ENCODE assay signal across 25 cellular contexts in genomic region chr5:5969942-5970483, GRCh38.
A peak's percentile ranks its signal among the peaks of the same experiment; 100 is the strongest.
DNase-seq lines count a peak whose midpoint lies in the region; ATAC-seq, FAIRE-seq and TF ChIP-seq lines count a peak whose summit lies in the region.
"Had no signal": no experiment of that assay in that cellular context is flagged by ENCODE, and none has a peak within 500 bp of the region (broad histone marks: within the 10 kb centered on the region; RNA-seq: fewer than 3 reads in every experiment).

No MANE protein-coding gene starts in this region.

- TF ChIP-seq RAD21 in K562 (CRISPR knock-in tag; conservative IDR thresholded peaks at IDR 0.05 in 1 of 2, IDR thresholded peaks at IDR 0.05 in 1 of 2) = no peak

- in situ Hi-C loops in K562 (cut with MboI) = no loop called here

- H3K36me3 ChIP-seq in BE2C = no peaks in the 10 kb centered on the region
- H3K36me3 ChIP-seq in HEK293 (ENCODE audit: control insufficient read depth in 2 of 2, insufficient read depth in 1 of 2, low read length in 2 of 2) = no peaks in the 10 kb centered on the region
- H3K36me3 ChIP-seq in K562 (ENCODE audit: control insufficient read depth, insufficient read depth, low read length) = no peaks in the 10 kb centered on the region

- H3K27ac ChIP-seq in HEK293 (ENCODE audit: extremely low read depth, low read depth, low read length) (no peak overlapping the region), K562 (ENCODE audit: extremely low read depth, low read depth, low read length) (no peak overlapping the region)
- H3K27ac ChIP-seq: A549, GM23248 had no signal

- DNase-seq in NCI-H82 (lab: John Stamatoyannopoulos, UW) (peak; percentile 22), NCI-H82 treated with DMSO at 0.1 percent for 48 hours (lab: John Stamatoyannopoulos, UW; ENCODE audit: unreplicated experiment) (no peak), BE2C (peak; percentile 23), K562 (ENCODE audit: extremely low read depth in 1 of 4, low spot score in 3 of 4) (no peak)
- DNase-seq in activated naive CD4-positive, alpha-beta T cell (lab: John Stamatoyannopoulos, UW) = no peak
- DNase-seq: 8988T; ACHN; AML-193; C1 segment of cervical spinal cord; Calu3; CD4-positive, alpha-beta memory T cell; COR-L47; DMS53; DMS79 treated with DMSO at 0.1 percent for 48 hours; GF-D8; GM23248; H7; HFFc6 had no signal

- POLR2A ChIA-PET in HEK293 (lab: Yijun Ruan, JAX) (no interaction called here), K562 (lab: Yijun Ruan, JAX) (no interaction called here)

- TF ChIP-seq CTCF in BE2C (IDR thresholded peaks at IDR 0.05; ENCODE audit: low read depth, low read length) (no peak), HEK293 (tag by site-specific recombination; IDR thresholded peaks at IDR 0.05) (no peak), K562 (IDR thresholded peaks at IDR 0.05 in 2 of 3, conservative IDR thresholded peaks at IDR 0.05 in 1 of 3; ENCODE audit: insufficient read depth in 2 of 3, low read depth in 1 of 3, low read length in 3 of 3) (no peak)

- no peak overlapping the region for H2AFZ ChIP-seq in K562 (ENCODE audit: low read depth, low read length)
- H2AFZ ChIP-seq: GM23248 had no signal

- CTCF ChIA-PET in HEK293 (lab: Yijun Ruan, JAX) (no interaction called here), K562 (lab: Yijun Ruan, JAX; ENCODE audit: low intra/inter-chr PET ratio) (no interaction called here)

- H3K4me3 ChIP-seq in BE2C (ENCODE audit: low read depth, low read length) = no peak overlapping the region
- no peak overlapping the region for H3K4me3 ChIP-seq in HEK293 (ENCODE audit: low read depth, low read length)
- H3K4me3 ChIP-seq in K562 = no peak overlapping the region
- H3K4me3 ChIP-seq: A549, GM23248 had no signal

- H3K27me3 ChIP-seq in BE2C (no peaks in the 10 kb centered on the region), K562 (ENCODE audit: control insufficient read depth in 2 of 2, insufficient read depth in 2 of 2, low read length in 2 of 2) (no peaks in the 10 kb centered on the region)

- ATAC-seq in K562 (no peak), HG03520 (IDR thresholded peaks at IDR 0.05; ENCODE audit: unreplicated experiment) (no peak)
- ATAC-seq: A549, HCT116 had no signal

- FAIRE-seq in K562 (lab: Jason Lieb, UNC) = peak; percentile 15
- FAIRE-seq: A549, GM12891, GM19239, H1 had no signal

- H3K4me1 ChIP-seq in BE2C (no peaks in the 10 kb centered on the region; the same call in 1 of the 2 replicates), HEK293 (ENCODE audit: control insufficient read depth, insufficient read depth, low read length) (no peaks in the 10 kb centered on the region), K562 (replicated peaks in 1 of 2; ENCODE audit: control insufficient read depth in 2 of 2, insufficient read depth in 2 of 2, low read length in 2 of 2) (no peaks in the 10 kb centered on the region)
- H3K4me1 ChIP-seq: A549 had no signal

- H4K20me1 ChIP-seq in K562 (replicated peaks; ENCODE audit: control insufficient read depth, insufficient read depth, low read length) = no peaks in the 10 kb centered on the region

- TF ChIP-seq POLR2A in K562 (conservative IDR thresholded peaks at IDR 0.05) = no peak

- no peak overlapping the region for H3K4me2 ChIP-seq in K562 (ENCODE audit: insufficient read depth, low read length)
- H3K4me2 ChIP-seq: A549 had no signal

- BruUV-seq in K562 (replicated peaks; lab: Mats Ljungman, UMichigan) = no TSS peak

- no peaks in the 10 kb centered on the region for H3K79me2 ChIP-seq in K562 (ENCODE audit: control insufficient read depth, insufficient read depth, low read length)

- no peaks in the 10 kb centered on the region for H3K9me3 ChIP-seq in BE2C
- no peaks in the 10 kb centered on the region for H3K9me3 ChIP-seq in HEK293 (ENCODE audit: control insufficient read depth, insufficient read depth, low read depth, low read length)
- H3K9me3 ChIP-seq in K562 (replicated peaks; ENCODE audit: control insufficient read depth, insufficient read depth, low read depth, low read length) = no peaks in the 10 kb centered on the region
- H3K9me3 ChIP-seq: A549 had no signal

- intact Hi-C loops in K562 (cut with micrococcal nuclease) = no loop called here

- H3K9me1 ChIP-seq in K562 (ENCODE audit: control insufficient read depth, insufficient read depth, low read length) = no peaks in the 10 kb centered on the region

- no peak overlapping the region for H3K9ac ChIP-seq in K562 (ENCODE audit: insufficient read depth in 1 of 2, low read depth in 2 of 2, low read length in 2 of 2)
- H3K9ac ChIP-seq: GM23248 had no signal

- TF ChIP-seq EP300 in K562 (IDR thresholded peaks at IDR 0.05; ENCODE audit: low read length) = no peak

TF ChIP-seq in HEK293, 187 proteins besides CTCF, POLR2A, EP300 and RAD21 (continues in another document):
- no peak for TF ChIP-seq ZNF169 (tag by site-specific recombination; IDR thresholded peaks at IDR 0.05)
- no peak for TF ChIP-seq ZNF26 (tag by site-specific recombination; IDR thresholded peaks at IDR 0.05)
- TF ChIP-seq, protein P1, sequence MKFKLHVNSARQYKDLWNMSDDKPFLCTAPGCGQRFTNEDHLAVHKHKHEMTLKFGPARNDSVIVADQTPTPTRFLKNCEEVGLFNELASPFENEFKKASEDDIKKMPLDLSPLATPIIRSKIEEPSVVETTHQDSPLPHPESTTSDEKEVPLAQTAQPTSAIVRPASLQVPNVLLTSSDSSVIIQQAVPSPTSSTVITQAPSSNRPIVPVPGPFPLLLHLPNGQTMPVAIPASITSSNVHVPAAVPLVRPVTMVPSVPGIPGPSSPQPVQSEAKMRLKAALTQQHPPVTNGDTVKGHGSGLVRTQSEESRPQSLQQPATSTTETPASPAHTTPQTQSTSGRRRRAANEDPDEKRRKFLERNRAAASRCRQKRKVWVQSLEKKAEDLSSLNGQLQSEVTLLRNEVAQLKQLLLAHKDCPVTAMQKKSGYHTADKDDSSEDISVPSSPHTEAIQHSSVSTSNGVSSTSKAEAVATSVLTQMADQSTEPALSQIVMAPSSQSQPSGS (tag by site-specific recombination; IDR thresholded peaks at IDR 0.05; ENCODE audit: low read depth) = peak; percentile 56; the same call in 1 of the 2 replicates

TF ChIP-seq in K562, 482 proteins besides CTCF, POLR2A, EP300 and RAD21:
- no peak for TF ChIP-seq CTBP1 (IDR thresholded peaks at IDR 0.05; ENCODE audit: borderline replicate concordance)
- no peak for TF ChIP-seq CHD1 (IDR thresholded peaks at IDR 0.05; ENCODE audit: low read length)
- peak; percentile 81 for TF ChIP-seq NFIX (CRISPR knock-in tag; IDR thresholded peaks at IDR 0.05; ENCODE audit: low read depth)
- TF ChIP-seq SRSF1 (IDR thresholded peaks at IDR 0.05; ENCODE audit: low read depth, low read length) = no peak
- peak; percentile 94 for TF ChIP-seq NFIC (IDR thresholded peaks at IDR 0.05)

Comparison
In these comparisons a context has a peak if more than half of its experiments do, and no peak if none do; other contexts are left out.
1. DNase-seq: peak in NCI-H82 (single experiment) and BE2C (single experiment); none in NCI-H82 treated with DMSO at 0.1 percent for 48 hours (single experiment), K562 (0 of 4) and activated naive CD4-positive, alpha-beta T cell (0 of 4).